ENCODE assay signal across 1 cellular context in the genomic region with DNA sequence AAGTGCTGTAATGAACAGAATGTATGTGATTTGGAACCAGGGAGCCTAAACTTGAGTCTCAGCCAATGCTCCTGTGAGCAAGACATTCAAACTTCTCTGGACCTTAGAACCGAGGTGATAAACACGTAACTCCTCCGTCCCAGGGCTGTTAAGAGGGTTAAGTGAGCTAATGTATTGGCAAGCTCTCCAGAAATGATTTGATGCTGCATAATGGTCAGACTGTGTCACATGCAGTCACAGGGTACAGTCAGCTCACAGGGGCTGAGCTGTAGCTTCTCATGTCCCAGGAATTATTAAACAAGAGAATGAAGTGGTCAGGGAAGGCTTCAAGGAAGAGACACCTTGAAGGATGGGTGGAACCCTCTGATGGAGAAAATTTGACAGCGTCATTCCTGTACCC.
TF ChIP-seq lines count a peak whose summit lies in the region.

No MANE protein-coding gene starts in this region.

TF ChIP-seq in K562, 482 proteins besides CTCF, POLR2A, EP300 and RAD21:
- TF ChIP-seq U2AF1 (optimal IDR thresholded peaks at IDR 0.05; ENCODE audit: low read depth, low read length) (no peak), POU5F1 (IDR thresholded peaks at IDR 0.05; ENCODE audit: borderline replicate concordance, low read depth, low read length, partially characterized antibody) (no peak), ZNF780A (CRISPR knock-in tag; IDR thresholded peaks at IDR 0.05) (no peak), CCNT2 (IDR thresholded peaks at IDR 0.05; ENCODE audit: borderline replicate concordance, extremely low read depth, insufficient read length, low read depth, low read length) (no peak), ZNF436 (CRISPR knock-in tag; IDR thresholded peaks at IDR 0.05) (no peak), CHD4 (IDR thresholded peaks at IDR 0.05; ENCODE audit: insufficient read depth, insufficient replicate concordance, low read depth, low read length, poor library complexity, severe bottlenecking) (no peak), ZFX (CRISPR knock-in tag; IDR thresholded peaks at IDR 0.05) (no peak), MEF2A (IDR thresholded peaks at IDR 0.05; ENCODE audit: control insufficient read depth, low read depth, low read length) (no peak)
- TF ChIP-seq, protein P1, sequence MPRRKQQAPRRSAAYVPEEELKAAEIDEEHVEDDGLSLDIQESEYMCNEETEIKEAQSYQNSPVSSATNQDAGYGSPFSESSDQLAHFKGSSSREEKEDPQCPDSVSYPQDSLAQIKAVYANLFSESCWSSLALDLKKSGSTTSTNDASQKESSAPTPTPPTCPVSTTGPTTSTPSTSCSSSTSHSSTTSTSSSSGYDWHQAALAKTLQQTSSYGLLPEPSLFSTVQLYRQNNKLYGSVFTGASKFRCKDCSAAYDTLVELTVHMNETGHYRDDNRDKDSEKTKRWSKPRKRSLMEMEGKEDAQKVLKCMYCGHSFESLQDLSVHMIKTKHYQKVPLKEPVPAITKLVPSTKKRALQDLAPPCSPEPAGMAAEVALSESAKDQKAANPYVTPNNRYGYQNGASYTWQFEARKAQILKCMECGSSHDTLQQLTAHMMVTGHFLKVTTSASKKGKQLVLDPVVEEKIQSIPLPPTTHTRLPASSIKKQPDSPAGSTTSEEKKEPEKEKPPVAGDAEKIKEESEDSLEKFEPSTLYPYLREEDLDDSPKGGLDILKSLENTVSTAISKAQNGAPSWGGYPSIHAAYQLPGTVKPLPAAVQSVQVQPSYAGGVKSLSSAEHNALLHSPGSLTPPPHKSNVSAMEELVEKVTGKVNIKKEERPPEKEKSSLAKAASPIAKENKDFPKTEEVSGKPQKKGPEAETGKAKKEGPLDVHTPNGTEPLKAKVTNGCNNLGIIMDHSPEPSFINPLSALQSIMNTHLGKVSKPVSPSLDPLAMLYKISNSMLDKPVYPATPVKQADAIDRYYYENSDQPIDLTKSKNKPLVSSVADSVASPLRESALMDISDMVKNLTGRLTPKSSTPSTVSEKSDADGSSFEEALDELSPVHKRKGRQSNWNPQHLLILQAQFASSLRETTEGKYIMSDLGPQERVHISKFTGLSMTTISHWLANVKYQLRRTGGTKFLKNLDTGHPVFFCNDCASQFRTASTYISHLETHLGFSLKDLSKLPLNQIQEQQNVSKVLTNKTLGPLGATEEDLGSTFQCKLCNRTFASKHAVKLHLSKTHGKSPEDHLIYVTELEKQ (CRISPR knock-in tag; IDR thresholded peaks at IDR 0.05), result no peak
- TF ChIP-seq, protein P2, sequence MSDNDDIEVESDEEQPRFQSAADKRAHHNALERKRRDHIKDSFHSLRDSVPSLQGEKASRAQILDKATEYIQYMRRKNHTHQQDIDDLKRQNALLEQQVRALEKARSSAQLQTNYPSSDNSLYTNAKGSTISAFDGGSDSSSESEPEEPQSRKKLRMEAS (CRISPR knock-in tag; IDR thresholded peaks at IDR 0.05), result no peak
- TF ChIP-seq, protein P3, sequence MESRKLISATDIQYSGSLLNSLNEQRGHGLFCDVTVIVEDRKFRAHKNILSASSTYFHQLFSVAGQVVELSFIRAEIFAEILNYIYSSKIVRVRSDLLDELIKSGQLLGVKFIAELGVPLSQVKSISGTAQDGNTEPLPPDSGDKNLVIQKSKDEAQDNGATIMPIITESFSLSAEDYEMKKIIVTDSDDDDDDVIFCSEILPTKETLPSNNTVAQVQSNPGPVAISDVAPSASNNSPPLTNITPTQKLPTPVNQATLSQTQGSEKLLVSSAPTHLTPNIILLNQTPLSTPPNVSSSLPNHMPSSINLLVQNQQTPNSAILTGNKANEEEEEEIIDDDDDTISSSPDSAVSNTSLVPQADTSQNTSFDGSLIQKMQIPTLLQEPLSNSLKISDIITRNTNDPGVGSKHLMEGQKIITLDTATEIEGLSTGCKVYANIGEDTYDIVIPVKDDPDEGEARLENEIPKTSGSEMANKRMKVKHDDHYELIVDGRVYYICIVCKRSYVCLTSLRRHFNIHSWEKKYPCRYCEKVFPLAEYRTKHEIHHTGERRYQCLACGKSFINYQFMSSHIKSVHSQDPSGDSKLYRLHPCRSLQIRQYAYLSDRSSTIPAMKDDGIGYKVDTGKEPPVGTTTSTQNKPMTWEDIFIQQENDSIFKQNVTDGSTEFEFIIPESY (CRISPR knock-in tag; IDR thresholded peaks at IDR 0.05), result no peak
- TF ChIP-seq, protein P4, sequence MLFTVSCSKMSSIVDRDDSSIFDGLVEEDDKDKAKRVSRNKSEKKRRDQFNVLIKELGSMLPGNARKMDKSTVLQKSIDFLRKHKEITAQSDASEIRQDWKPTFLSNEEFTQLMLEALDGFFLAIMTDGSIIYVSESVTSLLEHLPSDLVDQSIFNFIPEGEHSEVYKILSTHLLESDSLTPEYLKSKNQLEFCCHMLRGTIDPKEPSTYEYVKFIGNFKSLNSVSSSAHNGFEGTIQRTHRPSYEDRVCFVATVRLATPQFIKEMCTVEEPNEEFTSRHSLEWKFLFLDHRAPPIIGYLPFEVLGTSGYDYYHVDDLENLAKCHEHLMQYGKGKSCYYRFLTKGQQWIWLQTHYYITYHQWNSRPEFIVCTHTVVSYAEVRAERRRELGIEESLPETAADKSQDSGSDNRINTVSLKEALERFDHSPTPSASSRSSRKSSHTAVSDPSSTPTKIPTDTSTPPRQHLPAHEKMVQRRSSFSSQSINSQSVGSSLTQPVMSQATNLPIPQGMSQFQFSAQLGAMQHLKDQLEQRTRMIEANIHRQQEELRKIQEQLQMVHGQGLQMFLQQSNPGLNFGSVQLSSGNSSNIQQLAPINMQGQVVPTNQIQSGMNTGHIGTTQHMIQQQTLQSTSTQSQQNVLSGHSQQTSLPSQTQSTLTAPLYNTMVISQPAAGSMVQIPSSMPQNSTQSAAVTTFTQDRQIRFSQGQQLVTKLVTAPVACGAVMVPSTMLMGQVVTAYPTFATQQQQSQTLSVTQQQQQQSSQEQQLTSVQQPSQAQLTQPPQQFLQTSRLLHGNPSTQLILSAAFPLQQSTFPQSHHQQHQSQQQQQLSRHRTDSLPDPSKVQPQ (CRISPR knock-in tag; IDR thresholded peaks at IDR 0.05; ENCODE audit: borderline replicate concordance), result no peak
- TF ChIP-seq, protein P5, sequence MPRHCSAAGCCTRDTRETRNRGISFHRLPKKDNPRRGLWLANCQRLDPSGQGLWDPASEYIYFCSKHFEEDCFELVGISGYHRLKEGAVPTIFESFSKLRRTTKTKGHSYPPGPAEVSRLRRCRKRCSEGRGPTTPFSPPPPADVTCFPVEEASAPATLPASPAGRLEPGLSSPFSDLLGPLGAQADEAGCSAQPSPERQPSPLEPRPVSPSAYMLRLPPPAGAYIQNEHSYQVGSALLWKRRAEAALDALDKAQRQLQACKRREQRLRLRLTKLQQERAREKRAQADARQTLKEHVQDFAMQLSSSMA (CRISPR knock-in tag; IDR thresholded peaks at IDR 0.05), result no peak
- TF ChIP-seq, protein P6, sequence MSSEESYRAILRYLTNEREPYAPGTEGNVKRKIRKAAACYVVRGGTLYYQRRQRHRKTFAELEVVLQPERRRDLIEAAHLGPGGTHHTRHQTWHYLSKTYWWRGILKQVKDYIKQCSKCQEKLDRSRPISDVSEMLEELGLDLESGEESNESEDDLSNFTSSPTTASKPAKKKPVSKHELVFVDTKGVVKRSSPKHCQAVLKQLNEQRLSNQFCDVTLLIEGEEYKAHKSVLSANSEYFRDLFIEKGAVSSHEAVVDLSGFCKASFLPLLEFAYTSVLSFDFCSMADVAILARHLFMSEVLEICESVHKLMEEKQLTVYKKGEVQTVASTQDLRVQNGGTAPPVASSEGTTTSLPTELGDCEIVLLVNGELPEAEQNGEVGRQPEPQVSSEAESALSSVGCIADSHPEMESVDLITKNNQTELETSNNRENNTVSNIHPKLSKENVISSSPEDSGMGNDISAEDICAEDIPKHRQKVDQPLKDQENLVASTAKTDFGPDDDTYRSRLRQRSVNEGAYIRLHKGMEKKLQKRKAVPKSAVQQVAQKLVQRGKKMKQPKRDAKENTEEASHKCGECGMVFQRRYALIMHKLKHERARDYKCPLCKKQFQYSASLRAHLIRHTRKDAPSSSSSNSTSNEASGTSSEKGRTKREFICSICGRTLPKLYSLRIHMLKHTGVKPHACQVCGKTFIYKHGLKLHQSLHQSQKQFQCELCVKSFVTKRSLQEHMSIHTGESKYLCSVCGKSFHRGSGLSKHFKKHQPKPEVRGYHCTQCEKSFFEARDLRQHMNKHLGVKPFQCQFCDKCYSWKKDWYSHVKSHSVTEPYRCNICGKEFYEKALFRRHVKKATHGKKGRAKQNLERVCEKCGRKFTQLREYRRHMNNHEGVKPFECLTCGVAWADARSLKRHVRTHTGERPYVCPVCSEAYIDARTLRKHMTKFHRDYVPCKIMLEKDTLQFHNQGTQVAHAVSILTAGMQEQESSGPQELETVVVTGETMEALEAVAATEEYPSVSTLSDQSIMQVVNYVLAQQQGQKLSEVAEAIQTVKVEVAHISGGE (CRISPR knock-in tag; IDR thresholded peaks at IDR 0.05), result no peak
- TF ChIP-seq, protein P7, sequence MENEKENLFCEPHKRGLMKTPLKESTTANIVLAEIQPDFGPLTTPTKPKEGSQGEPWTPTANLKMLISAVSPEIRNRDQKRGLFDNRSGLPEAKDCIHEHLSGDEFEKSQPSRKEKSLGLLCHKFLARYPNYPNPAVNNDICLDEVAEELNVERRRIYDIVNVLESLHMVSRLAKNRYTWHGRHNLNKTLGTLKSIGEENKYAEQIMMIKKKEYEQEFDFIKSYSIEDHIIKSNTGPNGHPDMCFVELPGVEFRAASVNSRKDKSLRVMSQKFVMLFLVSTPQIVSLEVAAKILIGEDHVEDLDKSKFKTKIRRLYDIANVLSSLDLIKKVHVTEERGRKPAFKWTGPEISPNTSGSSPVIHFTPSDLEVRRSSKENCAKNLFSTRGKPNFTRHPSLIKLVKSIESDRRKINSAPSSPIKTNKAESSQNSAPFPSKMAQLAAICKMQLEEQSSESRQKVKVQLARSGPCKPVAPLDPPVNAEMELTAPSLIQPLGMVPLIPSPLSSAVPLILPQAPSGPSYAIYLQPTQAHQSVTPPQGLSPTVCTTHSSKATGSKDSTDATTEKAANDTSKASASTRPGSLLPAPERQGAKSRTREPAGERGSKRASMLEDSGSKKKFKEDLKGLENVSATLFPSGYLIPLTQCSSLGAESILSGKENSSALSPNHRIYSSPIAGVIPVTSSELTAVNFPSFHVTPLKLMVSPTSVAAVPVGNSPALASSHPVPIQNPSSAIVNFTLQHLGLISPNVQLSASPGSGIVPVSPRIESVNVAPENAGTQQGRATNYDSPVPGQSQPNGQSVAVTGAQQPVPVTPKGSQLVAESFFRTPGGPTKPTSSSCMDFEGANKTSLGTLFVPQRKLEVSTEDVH (IDR thresholded peaks at IDR 0.05; ENCODE audit: low read depth, partially characterized antibody), result no peak
- TF ChIP-seq, protein P8, sequence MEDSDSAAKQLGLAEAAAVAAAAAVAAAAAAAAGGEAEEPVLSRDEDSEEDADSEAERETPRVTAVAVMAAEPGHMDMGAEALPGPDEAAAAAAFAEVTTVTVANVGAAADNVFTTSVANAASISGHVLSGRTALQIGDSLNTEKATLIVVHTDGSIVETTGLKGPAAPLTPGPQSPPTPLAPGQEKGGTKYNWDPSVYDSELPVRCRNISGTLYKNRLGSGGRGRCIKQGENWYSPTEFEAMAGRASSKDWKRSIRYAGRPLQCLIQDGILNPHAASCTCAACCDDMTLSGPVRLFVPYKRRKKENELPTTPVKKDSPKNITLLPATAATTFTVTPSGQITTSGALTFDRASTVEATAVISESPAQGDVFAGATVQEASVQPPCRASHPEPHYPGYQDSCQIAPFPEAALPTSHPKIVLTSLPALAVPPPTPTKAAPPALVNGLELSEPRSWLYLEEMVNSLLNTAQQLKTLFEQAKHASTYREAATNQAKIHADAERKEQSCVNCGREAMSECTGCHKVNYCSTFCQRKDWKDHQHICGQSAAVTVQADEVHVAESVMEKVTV (CRISPR knock-in tag; IDR thresholded peaks at IDR 0.05), result no peak
